In genomic region chr5:122130152-122130551, GRCh38 we compare ENCODE assay signal across 33 cellular contexts. TPM values are rescaled to one million over a fixed set of nuclear protein-coding genes. Genes with fewer than 3 reads are reported as not detected.
A peak's percentile ranks its signal among the peaks of the same experiment; 100 is the strongest.
DNase-seq lines count a peak whose midpoint lies in the region; ATAC-seq, FAIRE-seq and TF ChIP-seq lines count a peak whose summit lies in the region.
"Had no signal": no experiment of that assay in that cellular context is flagged by ENCODE, and none has a peak within 500 bp of the region (broad histone marks: within the 10 kb centered on the region; RNA-seq: fewer than 3 reads in every experiment).

No MANE protein-coding gene starts in this region.

- TF ChIP-seq CTCF in HFFc6 (IDR thresholded peaks at IDR 0.05): peak; percentile 16; the same call in 1 of the 2 replicates
- no peak for TF ChIP-seq CTCF in keratinocyte (optimal IDR thresholded peaks at IDR 0.05 in 1 of 3, IDR thresholded peaks at IDR 0.05 in 1 of 3, conservative IDR thresholded peaks at IDR 0.05 in 1 of 3; ENCODE audit: extremely low read depth in 1 of 3, insufficient read depth in 2 of 3, low read length in 3 of 3)

- H3K4me1 Mint-ChIP-seq in HFFc6 (ENCODE audit: low read depth): peaks cover 41% of the 10 kb centered on the region
- H3K4me1 Mint-ChIP-seq: activated naive CD8-positive, alpha-beta T cell treated with anti-CD3 and anti-CD28 coated beads for 36 hours; CD14-positive monocyte; natural killer cell; stimulated activated effector memory CD8-positive, alpha-beta T cell treated with anti-CD3 and anti-CD28 coated beads, Interleukin-12 subunit alpha, Interleukin-12 subunit beta, amount 100 ng/mL, for 72 hours had no signal

- H3K4me3 ChIP-seq in keratinocyte (ENCODE audit: control insufficient read depth in 2 of 3, extremely low read depth in 1 of 3, insufficient read depth in 2 of 3, low read depth in 1 of 3, low read length in 3 of 3) (no peak overlapping the region), skeletal muscle satellite cell (ENCODE audit: low read length) (no peak overlapping the region)

- H3K36me3 ChIP-seq in keratinocyte (ENCODE audit: control insufficient read depth in 2 of 2, extremely low read depth in 1 of 2, insufficient read depth in 2 of 2, low read length in 2 of 2): no peaks in the 10 kb centered on the region
- no peaks in the 10 kb centered on the region for H3K36me3 ChIP-seq in skeletal muscle satellite cell (ENCODE audit: insufficient read depth, low read length)

- no peaks in the 10 kb centered on the region for H3K27me3 ChIP-seq in keratinocyte (ENCODE audit: control insufficient read depth, extremely low read depth, insufficient read depth, low read length)
- no peaks in the 10 kb centered on the region for H3K27me3 ChIP-seq in skeletal muscle satellite cell (ENCODE audit: control insufficient read depth, insufficient read depth, low read length)

- FAIRE-seq in keratinocyte (lab: Jason Lieb, UNC): no peak
- FAIRE-seq: GM12892 had no signal

- no peaks in the 10 kb centered on the region for H3K9me3 Mint-ChIP-seq in HFFc6
- H3K9me3 Mint-ChIP-seq: activated naive CD8-positive, alpha-beta T cell treated with anti-CD3 and anti-CD28 coated beads for 36 hours; dendritic cell treated with granulocyte-macrophage colony-stimulating factor and Interleukin-4, amounts not matched to agents 40 ng/mL and 50 ng/mL, for 4 days; stimulated activated effector memory CD8-positive, alpha-beta T cell treated with anti-CD3 and anti-CD28 coated beads, Interleukin-12 subunit alpha, Interleukin-12 subunit beta, amount 100 ng/mL, for 72 hours; WTC11 had no signal

- H3K36me3 Mint-ChIP-seq in HFFc6 (ENCODE audit: low read depth): no peaks in the 10 kb centered on the region; the same call in 1 of the 2 replicates
- H3K36me3 Mint-ChIP-seq: activated naive CD8-positive, alpha-beta T cell treated with anti-CD3 and anti-CD28 coated beads for 36 hours; CD14-positive monocyte; natural killer cell; stimulated activated effector memory CD8-positive, alpha-beta T cell treated with anti-CD3 and anti-CD28 coated beads, Interleukin-12 subunit alpha, Interleukin-12 subunit beta, amount 100 ng/mL, for 72 hours; WTC11 had no signal

- H4K20me1 ChIP-seq in keratinocyte (ENCODE audit: control insufficient read depth, extremely low read depth, insufficient read depth, low read length): no peaks in the 10 kb centered on the region

- DNase-seq in HFFc6: no peak
- peak; percentile 20 for DNase-seq in astrocyte of the hippocampus (ENCODE audit: low read depth, low spot score)
- DNase-seq in keratinocyte (ENCODE audit: low read depth, low spot score): no peak
- no peak for DNase-seq in H4 (ENCODE audit: low spot score)
- no peak for DNase-seq in NCI-H226
- DNase-seq in left lobe of liver (ENCODE audit: low spot score): no peak
- DNase-seq: activated CD4-positive, alpha-beta T cell treated with anti-CD3 and anti-CD28 coated beads, Interleukin-2, amount 50 U/mL, for 1 hour; activated gamma-delta T cell; activated naive CD8-positive, alpha-beta T cell treated with anti-CD3 and anti-CD28 coated beads for 36 hours; activated T-cell treated with anti-CD3 and anti-CD28 coated beads, Interleukin-2, amount 50 U/mL, for 1 hour; Caco-2; central memory CD4-positive, alpha-beta T cell; DMS53; foreskin fibroblast; head of caudate nucleus; islet precursor cell; natural killer cell; NCI-H187; NCI-H526; NK-92 treated with Interleukin-12 subunit alpha and Interleukin-12 subunit beta, amount 100 ng/mL, for 24 hours; PC-3; SHP77; T-helper 9 cell; trophoblast cell had no signal

- peak overlapping the region; percentile 62 for H3K27ac Mint-ChIP-seq in HFFc6
- H3K27ac Mint-ChIP-seq: activated naive CD8-positive, alpha-beta T cell treated with anti-CD3 and anti-CD28 coated beads for 36 hours; CD14-positive monocyte; dendritic cell treated with granulocyte-macrophage colony-stimulating factor and Interleukin-4, amounts not matched to agents 40 ng/mL and 50 ng/mL, for 4 days; natural killer cell; stimulated activated effector memory CD8-positive, alpha-beta T cell treated with anti-CD3 and anti-CD28 coated beads, Interleukin-12 subunit alpha, Interleukin-12 subunit beta, amount 100 ng/mL, for 72 hours had no signal

- H3K27me3 Mint-ChIP-seq in HFFc6 (ENCODE audit: insufficient read depth): no peaks in the 10 kb centered on the region; the same call in 1 of the 2 replicates
- H3K27me3 Mint-ChIP-seq: dendritic cell treated with granulocyte-macrophage colony-stimulating factor and Interleukin-4, amounts not matched to agents 40 ng/mL and 50 ng/mL, for 4 days had no signal

- H3K4me3 Mint-ChIP-seq in HFFc6: no peak overlapping the region
- H3K4me3 Mint-ChIP-seq: activated naive CD8-positive, alpha-beta T cell treated with anti-CD3 and anti-CD28 coated beads for 36 hours; CD14-positive monocyte; dendritic cell treated with granulocyte-macrophage colony-stimulating factor and Interleukin-4, amounts not matched to agents 40 ng/mL and 50 ng/mL, for 4 days; natural killer cell; stimulated activated effector memory CD8-positive, alpha-beta T cell treated with anti-CD3 and anti-CD28 coated beads, Interleukin-12 subunit alpha, Interleukin-12 subunit beta, amount 100 ng/mL, for 72 hours; WTC11 had no signal

- no peaks in the 10 kb centered on the region for H3K9me3 ChIP-seq in keratinocyte (ENCODE audit: control insufficient read depth, low read depth, low read length)
- no peaks in the 10 kb centered on the region for H3K9me3 ChIP-seq in skeletal muscle satellite cell (replicated peaks; ENCODE audit: low read length)
- H3K9me3 ChIP-seq: Caco-2 had no signal

- H3K9ac ChIP-seq in keratinocyte (ENCODE audit: control insufficient read depth, extremely low read depth, insufficient read depth, low read length) (no peak overlapping the region), skeletal muscle satellite cell (ENCODE audit: low read depth, low read length) (peak overlapping the region; percentile 64)

- ATAC-seq in left lobe of liver: no peak
- ATAC-seq: HCT116; natural killer cell; stimulated activated effector memory CD8-positive, alpha-beta T cell treated with anti-CD3 and anti-CD28 coated beads, Interleukin-12 subunit alpha, Interleukin-12 subunit beta, amount 100 ng/mL, for 72 hours had no signal

- H3K4me1 ChIP-seq in keratinocyte (ENCODE audit: control insufficient read depth, extremely low read depth, insufficient read depth, low read length) (peaks cover 18% of the 10 kb centered on the region), skeletal muscle satellite cell (ENCODE audit: control insufficient read depth, insufficient read depth, low read length) (peaks cover 34% of the 10 kb centered on the region)
- H3K4me1 ChIP-seq: Caco-2 had no signal

- no peaks in the 10 kb centered on the region for H3K9me1 ChIP-seq in keratinocyte (ENCODE audit: control insufficient read depth, extremely low read depth, insufficient read depth, low read length)

- no peaks in the 10 kb centered on the region for H3K79me2 ChIP-seq in keratinocyte (ENCODE audit: control insufficient read depth, insufficient read depth, low read length)

- dilution Hi-C loops in keratinocyte (cut with MboI; ENCODE audit: extremely low pct_ligation_motif_present, low sequenced_read_pairs): no loop called here

- no peak overlapping the region for H3K4me2 ChIP-seq in keratinocyte (ENCODE audit: control insufficient read depth, extremely low read depth, insufficient read depth, low read depth, low read length)
- H3K4me2 ChIP-seq in skeletal muscle satellite cell (ENCODE audit: low read length): no peak overlapping the region

- H3K27ac ChIP-seq in keratinocyte (ENCODE audit: control insufficient read depth, insufficient read depth, low read length): peak overlapping the region; percentile 28

- no peak overlapping the region for H2AFZ ChIP-seq in keratinocyte (ENCODE audit: control insufficient read depth, low read length)

RNA-seq across cellular contexts. Expression of gene ZNF474, which starts 0.8 kb away (rescaled TPM):
- total RNA-seq in HFFc6 (2021; fragmentation: NEBNext Ultra II Directional; extraction: Animal tissue kit (Norgen Biotek cat#: 25700)): under 1 TPM in 5 of 6 experiments, not detected in 1; 0.10 to 0.28 (median 0.16) TPM
- 0.05 to 0.08 TPM in 2 of 3 replicates, not detected in the other for polyA plus RNA-seq in keratinocyte
- polyA plus RNA-seq in keratinocyte (2011; ENCODE audit: low read depth): 0.59 TPM
- 0.04 and 0.15 TPM in 2 replicates for polyA plus RNA-seq in keratinocyte (2011; cell fraction: cytosol; rRNA removed)
- polyA plus RNA-seq in keratinocyte (2011; cell fraction: nucleus; rRNA removed): 0.20 and 0.23 TPM in 2 replicates
- polyA plus RNA-seq in keratinocyte (2012; ENCODE audit: low replicate concordance): 0.13 TPM in 1 of 2 replicates, not detected in the other
- 0.46 TPM in 1 of 3 replicates, not detected in the others for polyA minus RNA-seq in keratinocyte
- not detected for polyA minus RNA-seq in keratinocyte (2011; cell fraction: cytosol; rRNA and poly(A)+ RNA removed)
- polyA minus RNA-seq in keratinocyte (2011; cell fraction: nucleus; rRNA and poly(A)+ RNA removed): not detected in 2 replicates
- total RNA-seq in skeletal muscle satellite cell (2012; rRNA removed): 0.22 TPM in 1 of 2 replicates, not detected in the other
- total RNA-seq in H4 (2014; rRNA removed; shearing (Covaris generic)): 0.06 and 0.94 TPM in 2 replicates
- 0.13 TPM for total RNA-seq in left lobe of liver
- total RNA-seq: Caco-2, esophagus mucosa, WTC11 had no signal
- polyA plus RNA-seq: CD14-positive monocyte had no signal

RNA-seq across cellular contexts. Expression of gene LOX, which starts 52.1 kb away (rescaled TPM):
- 1,000 to 10,000 TPM in 3 of 6 experiments, 100 to 1,000 TPM in 3; 890 to 1,151 (median 989) TPM for total RNA-seq in HFFc6 (2021; fragmentation: NEBNext Ultra II Directional; extraction: Animal tissue kit (Norgen Biotek cat#: 25700))
- polyA plus RNA-seq in keratinocyte: 0.13 to 0.93 TPM (median 0.33 TPM) in 3 replicates
- 0.46 TPM for polyA plus RNA-seq in keratinocyte (2011; ENCODE audit: low read depth)
- 0.30 and 0.52 TPM in 2 replicates for polyA plus RNA-seq in keratinocyte (2011; cell fraction: cytosol; rRNA removed)
- polyA plus RNA-seq in keratinocyte (2011; cell fraction: nucleus; rRNA removed): 0.47 and 0.68 TPM in 2 replicates
- polyA plus RNA-seq in keratinocyte (2012; ENCODE audit: low replicate concordance): 0.73 and 1.00 TPM in 2 replicates
- 0.64 to 1.9 TPM (median 1.1 TPM) in 3 replicates for polyA minus RNA-seq in keratinocyte
- polyA minus RNA-seq in keratinocyte (2011; cell fraction: cytosol; rRNA and poly(A)+ RNA removed): 1.2 TPM
- 1.2 TPM in 1 of 2 replicates, not detected in the other for polyA minus RNA-seq in keratinocyte (2011; cell fraction: nucleus; rRNA and poly(A)+ RNA removed)
- 54.5 and 123 TPM in 2 replicates for total RNA-seq in skeletal muscle satellite cell (2012; rRNA removed)
- total RNA-seq in H4 (2014; rRNA removed; shearing (Covaris generic)): 16.3 and 19.2 TPM in 2 replicates
- total RNA-seq in left lobe of liver: 2.1 TPM
- total RNA-seq: activated naive CD8-positive, alpha-beta T cell treated with anti-CD3 and anti-CD28 coated beads for 36 hours; G401 had no signal
- polyA plus RNA-seq: CD14-positive monocyte had no signal

Comparison
In these comparisons a context has a peak if more than half of its experiments do, and no peak if none do; other contexts are left out.
1. RNA of gene LOX, which starts 52.1 kb away (total RNA-seq): 890 to 1,151 TPM in HFFc6; 16.3 to 19.2 TPM in H4 and 2.1 TPM in left lobe of liver (single experiment); every median in the first group is over 10 times any median in the second.